ENCODE assay signal across 16 cellular contexts in genomic region chr17:76033139-76033538, GRCh38. TPM values are rescaled to one million over a fixed set of nuclear protein-coding genes. Genes with fewer than 3 reads are reported as not detected.
DNase-seq lines count a peak whose midpoint lies in the region; ATAC-seq and TF ChIP-seq lines count a peak whose summit lies in the region.
"Had no signal": no experiment of that assay in that cellular context is flagged by ENCODE, and none has a peak within 500 bp of the region (broad histone marks: within the 10 kb centered on the region; RNA-seq: fewer than 3 reads in every experiment).

No MANE protein-coding gene starts in this region.

- peaks cover 42% of the 10 kb centered on the region for H3K4me1 ChIP-seq in CD8-positive, alpha-beta T cell (ENCODE audit: insufficient read depth, low read length)
- peaks cover 37% of the 10 kb centered on the region for H3K4me1 ChIP-seq in rectal smooth muscle tissue (ENCODE audit: control insufficient read depth, insufficient read depth, low read length)

- no peak for DNase-seq in CD8-positive, alpha-beta T cell
- no peak for DNase-seq in KG1 (lab: John Stamatoyannopoulos, UW)
- no peak for DNase-seq in stimulated activated CD4-positive, alpha-beta T cell treated with anti-CD3 and anti-CD28 coated beads, Interleukin-2, amount 100 ng/mL, for 24 hours
- DNase-seq: BE2C, DMS79, H7, HFFc6, MM.1S, NCI-H1048, NCI-H187, NCI-H2107, NCI-H526 treated with DMSO at 0.1 percent for 48 hours, Right ventricle myocardium superior had no signal

- intact Hi-C loops in CD8-positive, alpha-beta T cell (cut with DNase I, micrococcal nuclease) = no loop called here

- H3K9me3 ChIP-seq in CD8-positive, alpha-beta T cell (ENCODE audit: low read length) = no peaks in the 10 kb centered on the region
- H3K9me3 ChIP-seq: A549 had no signal

- CTCF ChIA-PET in CD8-positive, alpha-beta T cell (lab: Charles Lee) = interaction anchor here (0.9 to 5.0 kb wide), 5 partner anchors 14 to 365 kb away, joined by 4 to 32 read pairs (median 6); no protein-coding TSS in a partner anchor

- peaks cover 6% of the 10 kb centered on the region for H3K36me3 Mint-ChIP-seq in CD8-positive, alpha-beta T cell
- peaks cover 3% of the 10 kb centered on the region for H3K36me3 Mint-ChIP-seq in activated T-helper 17 cell treated with anti-CD3 and anti-CD28 coated beads, Interleukin-2, amount 50 U/mL, for 72 hours (ENCODE audit: low read depth)

- H3K27ac Mint-ChIP-seq in CD8-positive, alpha-beta T cell = peak overlapping the region; percentile 22
- H3K27ac Mint-ChIP-seq in activated T-helper 17 cell treated with anti-CD3 and anti-CD28 coated beads, Interleukin-2, amount 50 U/mL, for 72 hours = peak overlapping the region; percentile 7
- H3K27ac Mint-ChIP-seq: HFFc6 had no signal

- TF ChIP-seq CTCF in CD8-positive, alpha-beta T cell (IDR thresholded peaks at IDR 0.05) = no peak

- no peak overlapping the region for H3K27ac ChIP-seq in CD8-positive, alpha-beta T cell (ENCODE audit: low read depth, low read length)
- peak overlapping the region; percentile 90 for H3K27ac ChIP-seq in rectal smooth muscle tissue (ENCODE audit: low read depth, low read length)
- H3K27ac ChIP-seq: A549 had no signal

- no peaks in the 10 kb centered on the region for H3K36me3 ChIP-seq in CD8-positive, alpha-beta T cell (ENCODE audit: insufficient read depth, low read length)
- H3K36me3 ChIP-seq in rectal smooth muscle tissue (ENCODE audit: control insufficient read depth, insufficient read depth, low read length) = no peaks in the 10 kb centered on the region

- H3K4me3 Mint-ChIP-seq in CD8-positive, alpha-beta T cell = no peak overlapping the region
- H3K4me3 Mint-ChIP-seq in activated T-helper 17 cell treated with anti-CD3 and anti-CD28 coated beads, Interleukin-2, amount 50 U/mL, for 72 hours = no peak overlapping the region
- H3K4me3 Mint-ChIP-seq: HFFc6 had no signal

- H3K27me3 Mint-ChIP-seq in CD8-positive, alpha-beta T cell (ENCODE audit: low read depth) = no peaks in the 10 kb centered on the region
- no peaks in the 10 kb centered on the region for H3K27me3 Mint-ChIP-seq in activated T-helper 17 cell treated with anti-CD3 and anti-CD28 coated beads, Interleukin-2, amount 50 U/mL, for 72 hours

- H3K4me3 ChIP-seq in CD8-positive, alpha-beta T cell (ENCODE audit: low read depth, low read length) = no peak overlapping the region
- no peak overlapping the region for H3K4me3 ChIP-seq in rectal smooth muscle tissue (ENCODE audit: low read length)
- H3K4me3 ChIP-seq: A549 had no signal

- ATAC-seq in CD8-positive, alpha-beta T cell = no peak
- ATAC-seq in activated T-helper 17 cell treated with anti-CD3 and anti-CD28 coated beads, Interleukin-2, amount 50 U/mL, for 72 hours (replicated peaks) = no peak
- ATAC-seq: A549 had no signal

- H3K27me3 ChIP-seq in CD8-positive, alpha-beta T cell (ENCODE audit: insufficient read depth, low read length) = no peaks in the 10 kb centered on the region
- H3K27me3 ChIP-seq in rectal smooth muscle tissue (ENCODE audit: control insufficient read depth, insufficient read depth, low read length) = no peaks in the 10 kb centered on the region
- H3K27me3 ChIP-seq: BE2C had no signal

- peaks cover 48% of the 10 kb centered on the region for H3K4me1 Mint-ChIP-seq in CD8-positive, alpha-beta T cell (ENCODE audit: low read depth)
- peaks cover 3% of the 10 kb centered on the region for H3K4me1 Mint-ChIP-seq in activated T-helper 17 cell treated with anti-CD3 and anti-CD28 coated beads, Interleukin-2, amount 50 U/mL, for 72 hours

- H3K9ac ChIP-seq in rectal smooth muscle tissue (ENCODE audit: low read length) = no peak overlapping the region

- POLR2A ChIA-PET in CD8-positive, alpha-beta T cell (lab: Charles Lee) = no interaction called here

- H3K9me3 Mint-ChIP-seq in CD8-positive, alpha-beta T cell = no peaks in the 10 kb centered on the region
- H3K9me3 Mint-ChIP-seq in activated T-helper 17 cell treated with anti-CD3 and anti-CD28 coated beads, Interleukin-2, amount 50 U/mL, for 72 hours = no peaks in the 10 kb centered on the region
- H3K9me3 Mint-ChIP-seq: HFFc6 had no signal

RNA-seq across cellular contexts. Expression of gene EVPL, which starts 6.0 kb away (rescaled TPM):
- total RNA-seq in CD8-positive, alpha-beta T cell = 1 to 10 TPM in 1 of 2 experiments, under 1 TPM in 1; 0.38 to 1.1 TPM
- under 1 TPM in 1 of 2 donors, not detected in 1; 0.11 TPM for total RNA-seq in activated T-helper 17 cell treated with anti-CD3 and anti-CD28 coated beads, Interleukin-2, amount 50 U/mL, for 72 hours
- total RNA-seq: H7, HFFc6 had no signal

RNA-seq across cellular contexts. Expression of gene CDK3, which starts 32.5 kb away (rescaled TPM):
- 1 to 10 TPM; 2.1 to 3.3 TPM for total RNA-seq in CD8-positive, alpha-beta T cell
- 1 to 10 TPM; 8.0 to 9.0 TPM for total RNA-seq in activated T-helper 17 cell treated with anti-CD3 and anti-CD28 coated beads, Interleukin-2, amount 50 U/mL, for 72 hours

RNA-seq across cellular contexts. Expression of gene SRP68, which starts 39.2 kb away (rescaled TPM):
- total RNA-seq in CD8-positive, alpha-beta T cell = 10 to 100 TPM; 93.6 to 99.9 TPM
- 100 to 1,000 TPM; 109 to 117 TPM for total RNA-seq in activated T-helper 17 cell treated with anti-CD3 and anti-CD28 coated beads, Interleukin-2, amount 50 U/mL, for 72 hours

RNA-seq across cellular contexts. Expression of gene GALR2, which starts 41.4 kb away (rescaled TPM):
- total RNA-seq in CD8-positive, alpha-beta T cell = 1 to 10 TPM; 1.7 to 2.4 TPM
- total RNA-seq in activated T-helper 17 cell treated with anti-CD3 and anti-CD28 coated beads, Interleukin-2, amount 50 U/mL, for 72 hours = 10 to 100 TPM in 1 of 2 donors, 1 to 10 TPM in 1; 7.5 to 14.8 TPM
- total RNA-seq: Right ventricle myocardium superior had no signal

RNA-seq across cellular contexts. Expression of gene ZACN, which starts 45.8 kb away (rescaled TPM):
- 1 to 10 TPM; 1.2 to 2.0 TPM for total RNA-seq in CD8-positive, alpha-beta T cell
- 10 to 100 TPM in 1 of 2 donors, 1 to 10 TPM in 1; 6.5 to 13.5 TPM for total RNA-seq in activated T-helper 17 cell treated with anti-CD3 and anti-CD28 coated beads, Interleukin-2, amount 50 U/mL, for 72 hours
- total RNA-seq: Right ventricle myocardium superior had no signal
